ENCODE assay signal across 8 cellular contexts in genomic region chr19:1407662-1408299, GRCh38. TPM values are rescaled to one million over a fixed set of nuclear protein-coding genes. Genes with fewer than 3 reads are reported as not detected.
DNase-seq lines count a peak whose midpoint lies in the region; ATAC-seq, FAIRE-seq and TF ChIP-seq lines count a peak whose summit lies in the region.

No MANE protein-coding gene starts in this region.

- H3K36me3 ChIP-seq in KOPT-K1 (ENCODE audit: insufficient read depth, low read length) (peaks cover 40% of the 10 kb centered on the region), kidney (ENCODE audit: control insufficient read depth in 1 of 2, insufficient read depth in 2 of 2, low read length in 2 of 2) (no peaks in the 10 kb centered on the region)

- intact Hi-C loops in CD14-positive monocyte (cut with micrococcal nuclease) (no loop called here), kidney (cut with DNase I) (no loop called here)

- peak; percentile 20 for ATAC-seq in GM21528 (IDR thresholded peaks at IDR 0.05; ENCODE audit: low FRiP score, unreplicated experiment)
- peak; percentile 16 for ATAC-seq in activated naive CD8-positive, alpha-beta T cell treated with anti-CD3 and anti-CD28 coated beads, Interleukin-2, amount 10 ng/mL, durations not matched to agents 7 days and 5 days (ENCODE audit: low read depth)
- ATAC-seq in GM18858 (IDR thresholded peaks at IDR 0.05; ENCODE audit: unreplicated experiment): no peak

- H3K27ac ChIP-seq in KOPT-K1 (ENCODE audit: low read depth, low read length, poor library complexity, severe bottlenecking) (peak overlapping the region; percentile 97), kidney (ENCODE audit: low read depth in 2 of 2, low read length in 2 of 2) (peak overlapping the region; percentile 80 to 84)

- TF ChIP-seq CTCF in CD14-positive monocyte (IDR thresholded peaks at IDR 0.05): no peak
- no peak for TF ChIP-seq CTCF in kidney (IDR thresholded peaks at IDR 0.05; ENCODE audit: borderline replicate concordance, extremely low read depth, insufficient read depth)

- H3K9me3 Mint-ChIP-seq in CD14-positive monocyte: peaks cover 0 to 3% (median 0%) of the 10 kb centered on the region in 7 donors
- no peaks in the 10 kb centered on the region for H3K9me3 Mint-ChIP-seq in activated naive CD8-positive, alpha-beta T cell treated with anti-CD3 and anti-CD28 coated beads, Interleukin-2, amount 10 ng/mL, durations not matched to agents 7 days and 5 days

- peak overlapping the region in 3 of 7 donors; percentile 41 to 74 (median 52) for H3K27ac Mint-ChIP-seq in CD14-positive monocyte
- H3K27ac Mint-ChIP-seq in activated naive CD8-positive, alpha-beta T cell treated with anti-CD3 and anti-CD28 coated beads, Interleukin-2, amount 10 ng/mL, durations not matched to agents 7 days and 5 days: peak overlapping the region; percentile 69

- H3K4me3 Mint-ChIP-seq in CD14-positive monocyte: peak overlapping the region; percentile 46 to 91
- H3K4me3 Mint-ChIP-seq in activated naive CD8-positive, alpha-beta T cell treated with anti-CD3 and anti-CD28 coated beads, Interleukin-2, amount 10 ng/mL, durations not matched to agents 7 days and 5 days: peak overlapping the region; percentile 66

- peak overlapping the region; percentile 47 to 79 for H3K4me3 ChIP-seq in kidney (ENCODE audit: low read length in 2 of 2)

- H3K4me1 ChIP-seq in kidney (ENCODE audit: control insufficient read depth in 1 of 2, insufficient read depth in 1 of 2, low read depth in 1 of 2, low read length in 2 of 2): peaks cover 29 to 45% of the 10 kb centered on the region in 2 donors

- H3K27me3 Mint-ChIP-seq in CD14-positive monocyte (ENCODE audit: low read depth in 3 of 3): peaks cover 10 to 15% (median 11%) of the 10 kb centered on the region in 3 donors
- H3K27me3 Mint-ChIP-seq in activated naive CD8-positive, alpha-beta T cell treated with anti-CD3 and anti-CD28 coated beads, Interleukin-2, amount 10 ng/mL, durations not matched to agents 7 days and 5 days: peaks cover 2% of the 10 kb centered on the region

- DNase-seq in CD14-positive monocyte (ENCODE audit: low spot score) (no peak), kidney (peak; percentile 90), KG1 (lab: John Stamatoyannopoulos, UW) (no peak)
- peak; percentile 70 for DNase-seq in activated naive CD8-positive, alpha-beta T cell treated with anti-CD3 and anti-CD28 coated beads, Interleukin-2, amount 10 ng/mL, durations not matched to agents 7 days and 5 days
- DNase-seq in stimulated activated CD8-positive, alpha-beta memory T cell treated with anti-CD3 and anti-CD28 coated beads, Interleukin-4, amount 100 ng/mL, for 48 hours: peak; percentile 52

- POLR2A ChIA-PET in activated naive CD8-positive, alpha-beta T cell treated with anti-CD3 and anti-CD28 coated beads, Interleukin-2, amount 10 ng/mL, durations not matched to agents 7 days and 5 days (lab: Charles Lee): no interaction called here

- peaks cover 49% of the 10 kb centered on the region for H3K4me1 Mint-ChIP-seq in CD14-positive monocyte
- peaks cover 37% of the 10 kb centered on the region for H3K4me1 Mint-ChIP-seq in activated naive CD8-positive, alpha-beta T cell treated with anti-CD3 and anti-CD28 coated beads, Interleukin-2, amount 10 ng/mL, durations not matched to agents 7 days and 5 days

- H3K9me3 ChIP-seq in KOPT-K1 (ENCODE audit: insufficient read depth, low read length, poor library complexity, severe bottlenecking): no peaks in the 10 kb centered on the region
- H3K9me3 ChIP-seq in kidney (ENCODE audit: control insufficient read depth in 1 of 2, low read length in 2 of 2): no peaks in the 10 kb centered on the region

- peak overlapping the region; percentile 69 to 71 for H3K9ac ChIP-seq in kidney (ENCODE audit: low read length in 2 of 2)

- H3K36me3 Mint-ChIP-seq in CD14-positive monocyte: peaks cover 10 to 23% of the 10 kb centered on the region in 2 donors
- peaks cover 15% of the 10 kb centered on the region for H3K36me3 Mint-ChIP-seq in activated naive CD8-positive, alpha-beta T cell treated with anti-CD3 and anti-CD28 coated beads, Interleukin-2, amount 10 ng/mL, durations not matched to agents 7 days and 5 days

- no peak for FAIRE-seq in kidney (lab: Jason Lieb, UNC)

RNA-seq across cellular contexts. Expression of gene DAZAP1, which starts 0.4 kb away (rescaled TPM):
- polyA plus RNA-seq in CD14-positive monocyte (1 to 10 TPM; 3.3 to 4.2 TPM), kidney (ENCODE audit: insufficient read depth, low read depth, low replicate concordance) (47.7 TPM)
- 100 to 1,000 TPM; 214 to 217 TPM for total RNA-seq in activated naive CD8-positive, alpha-beta T cell treated with anti-CD3 and anti-CD28 coated beads, Interleukin-2, amount 10 ng/mL, durations not matched to agents 7 days and 5 days
- 98.5 TPM for total RNA-seq in kidney

RNA-seq across cellular contexts. Expression of gene GAMT, which starts 6.4 kb away (rescaled TPM):
- under 1 TPM; 0.95 to 0.96 TPM for polyA plus RNA-seq in CD14-positive monocyte
- total RNA-seq in activated naive CD8-positive, alpha-beta T cell treated with anti-CD3 and anti-CD28 coated beads, Interleukin-2, amount 10 ng/mL, durations not matched to agents 7 days and 5 days: 10 to 100 TPM; 17.9 to 18.9 TPM
- 16.3 TPM for total RNA-seq in kidney
- 209 TPM for polyA plus RNA-seq in kidney (ENCODE audit: insufficient read depth, low read depth, low replicate concordance)

RNA-seq across cellular contexts. Expression of gene NDUFS7, which starts 24.1 kb away (rescaled TPM):
- polyA plus RNA-seq in CD14-positive monocyte: 100 to 1,000 TPM; 211 to 232 TPM
- total RNA-seq in activated naive CD8-positive, alpha-beta T cell treated with anti-CD3 and anti-CD28 coated beads, Interleukin-2, amount 10 ng/mL, durations not matched to agents 7 days and 5 days: 100 to 1,000 TPM; 103 to 106 TPM
- total RNA-seq in kidney: 85.5 TPM
- 265 TPM for polyA plus RNA-seq in kidney (ENCODE audit: insufficient read depth, low read depth, low replicate concordance)

RNA-seq across cellular contexts. Expression of gene RPS15, which starts 30.4 kb away (rescaled TPM):
- 1,000 to 10,000 TPM; 1,318 to 1,526 TPM for polyA plus RNA-seq in CD14-positive monocyte
- total RNA-seq in activated naive CD8-positive, alpha-beta T cell treated with anti-CD3 and anti-CD28 coated beads, Interleukin-2, amount 10 ng/mL, durations not matched to agents 7 days and 5 days: 1,000 to 10,000 TPM; 1,438 to 1,457 TPM
- 893 TPM for total RNA-seq in kidney
- 1,823 TPM for polyA plus RNA-seq in kidney (ENCODE audit: insufficient read depth, low read depth, low replicate concordance)

RNA-seq across cellular contexts. Expression of gene APC2, which starts 42.1 kb away (rescaled TPM):
- polyA plus RNA-seq in CD14-positive monocyte: not detected
- under 1 TPM; 0.06 to 0.11 TPM for total RNA-seq in activated naive CD8-positive, alpha-beta T cell treated with anti-CD3 and anti-CD28 coated beads, Interleukin-2, amount 10 ng/mL, durations not matched to agents 7 days and 5 days
- total RNA-seq in kidney: 0.25 TPM
- not detected for polyA plus RNA-seq in kidney (ENCODE audit: insufficient read depth, low read depth, low replicate concordance)

Comparison
In these comparisons a context has a peak if more than half of its experiments do, and no peak if none do; other contexts are left out.
1. DNase-seq: peak in activated naive CD8-positive, alpha-beta T cell treated with anti-CD3 and anti-CD28 coated beads, Interleukin-2, amount 10 ng/mL, durations not matched to agents 7 days and 5 days (single experiment), kidney (single experiment) and stimulated activated CD8-positive, alpha-beta memory T cell treated with anti-CD3 and anti-CD28 coated beads, Interleukin-4, amount 100 ng/mL, for 48 hours (single experiment); none in CD14-positive monocyte (single experiment) and KG1 (single experiment).